Comparison of ENCODE assay signal across 1 cellular context in the genomic region with DNA sequence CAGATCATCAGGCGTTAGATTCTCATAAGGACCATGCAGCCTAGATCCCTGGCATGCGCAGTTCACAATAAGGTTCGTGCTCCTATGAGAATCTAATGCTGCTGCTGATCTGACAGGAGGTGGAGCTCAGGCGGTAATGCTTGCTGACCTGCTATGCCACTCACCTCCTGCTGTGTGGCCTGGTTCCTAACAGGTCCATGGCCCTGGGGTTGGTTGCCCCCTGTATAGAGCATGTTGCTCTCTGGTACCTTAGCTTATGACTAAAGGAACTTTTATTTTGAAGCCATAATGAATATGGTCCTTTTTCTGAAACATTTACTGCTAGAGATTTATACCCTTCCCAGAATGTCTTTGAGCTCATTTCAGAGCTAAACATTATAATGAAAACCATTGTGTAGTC.
TF ChIP-seq lines count a peak whose summit lies in the region.

No MANE protein-coding gene starts in this region.

TF ChIP-seq in HepG2, 621 proteins besides CTCF, POLR2A, EP300 and RAD21:
- no peak for TF ChIP-seq MED8 (CRISPR knock-in tag; IDR thresholded peaks at IDR 0.05; ENCODE audit: insufficient replicate concordance)
- no peak for TF ChIP-seq CENPX (CRISPR knock-in tag; IDR thresholded peaks at IDR 0.05)
- no peak for TF ChIP-seq POLR2G (IDR thresholded peaks at IDR 0.05; ENCODE audit: low read depth, low read length)
- no peak for TF ChIP-seq GATA4 (IDR thresholded peaks at IDR 0.05; ENCODE audit: borderline replicate concordance, low read depth)
- 0 out of 2 replicates have a peak, but pooled peaks have one; percentile 58 for TF ChIP-seq MYNN (CRISPR knock-in tag; IDR thresholded peaks at IDR 0.05; ENCODE audit: low read depth)
- no peak for TF ChIP-seq MATR3 (CRISPR knock-in tag; IDR thresholded peaks at IDR 0.05)
- no peak for TF ChIP-seq THAP11 (CRISPR knock-in tag; IDR thresholded peaks at IDR 0.05)
- no peak for TF ChIP-seq CBX5 (CRISPR knock-in tag; IDR thresholded peaks at IDR 0.05; ENCODE audit: borderline replicate concordance)
- no peak for TF ChIP-seq ZFP36 (IDR thresholded peaks at IDR 0.05; ENCODE audit: borderline replicate concordance, low read depth, low read length, partially characterized antibody)
- no peak for TF ChIP-seq ZNF563 (CRISPR knock-in tag; IDR thresholded peaks at IDR 0.05)
- 0 out of 2 replicates have a peak, but pooled peaks have one; percentile 26 for TF ChIP-seq ZNF264 (CRISPR knock-in tag; IDR thresholded peaks at IDR 0.05)
- TF ChIP-seq ZNF589 (CRISPR knock-in tag; conservative IDR thresholded peaks at IDR 0.05) = no peak
- TF ChIP-seq ZKSCAN5 (CRISPR knock-in tag; IDR thresholded peaks at IDR 0.05) = peak; percentile 89
- TF ChIP-seq STAG1 (CRISPR knock-in tag; IDR thresholded peaks at IDR 0.05) = peak; percentile 17; the same call in 1 of the 2 replicates
- TF ChIP-seq ZNF337 (CRISPR knock-in tag; IDR thresholded peaks at IDR 0.05; ENCODE audit: borderline replicate concordance, low read depth) = no peak
- TF ChIP-seq NKX3-1 (CRISPR knock-in tag; IDR thresholded peaks at IDR 0.05) = no peak
- TF ChIP-seq ELF1 (CRISPR knock-in tag; IDR thresholded peaks at IDR 0.05) = no peak
- TF ChIP-seq GTF3A (CRISPR knock-in tag; conservative IDR thresholded peaks at IDR 0.05) = no peak
- TF ChIP-seq PAWR (CRISPR knock-in tag; IDR thresholded peaks at IDR 0.05; ENCODE audit: borderline replicate concordance) = no peak
- no peak for TF ChIP-seq ZNF329 (CRISPR knock-in tag; IDR thresholded peaks at IDR 0.05; ENCODE audit: low read depth)
- no peak for TF ChIP-seq GABPB1 (CRISPR knock-in tag; IDR thresholded peaks at IDR 0.05)
- TF ChIP-seq LCORL (IDR thresholded peaks at IDR 0.05) = no peak
- TF ChIP-seq LCORL (CRISPR knock-in tag; IDR thresholded peaks at IDR 0.05) = no peak
- TF ChIP-seq ZBTB33 (CRISPR knock-in tag; IDR thresholded peaks at IDR 0.05) = peak; percentile 37; the same call in 1 of the 2 replicates
